1 cellular context compared by ENCODE assay signal in genomic region chr6:25417206-25417605, GRCh38.
TF ChIP-seq lines count a peak whose summit lies in the region.

No MANE protein-coding gene starts in this region.

TF ChIP-seq in HepG2, 621 proteins besides CTCF, POLR2A, EP300 and RAD21 (continued from another document):
- TF ChIP-seq NCOR1 (IDR thresholded peaks at IDR 0.05; ENCODE audit: borderline replicate concordance, low read length) (no peak), SALL2 (CRISPR knock-in tag; IDR thresholded peaks at IDR 0.05) (no peak)
TF ChIP-seq in HepG2: peak in this region for 0.
